Comparison of ENCODE assay signal across 35 cellular contexts in genomic region chr6:75023634-75024033, GRCh38.
A peak's percentile ranks its signal among the peaks of the same experiment; 100 is the strongest.
DNase-seq lines count a peak whose midpoint lies in the region; ATAC-seq and TF ChIP-seq lines count a peak whose summit lies in the region.
"Had no signal": no experiment of that assay in that cellular context is flagged by ENCODE, and none has a peak within 500 bp of the region (broad histone marks: within the 10 kb centered on the region; RNA-seq: fewer than 3 reads in every experiment).

No MANE protein-coding gene starts in this region.

- H3K36me3 ChIP-seq in mammary epithelial cell (ENCODE audit: insufficient read depth, low read length) (no peaks in the 10 kb centered on the region), uterus (no peaks in the 10 kb centered on the region)
- H3K36me3 ChIP-seq: esophagus muscularis mucosa, prostate gland, right lobe of liver, tibial nerve had no signal

- dilution Hi-C loops in mammary epithelial cell (cut with HindIII; ENCODE audit: low sequenced_read_pairs): no loop called here

- CTCF ChIA-PET in mammary epithelial cell (lab: Charles Lee; ENCODE audit: low non-redundant PET): no interaction called here
- CTCF ChIA-PET in MCF 10A (lab: Yijun Ruan, JAX): interaction anchor here (0.7 kb wide), 1 partner anchor 115 kb away, joined by 3 read pairs; no protein-coding TSS in a partner anchor

- BruUV-seq in mammary epithelial cell (replicated peaks; lab: Mats Ljungman, UMichigan): no TSS peak
- no TSS peak for BruUV-seq in MCF 10A (replicated peaks; lab: Mats Ljungman, UMichigan)

- TF ChIP-seq CTCF in mammary epithelial cell (conservative IDR thresholded peaks at IDR 0.05 in 1 of 2, IDR thresholded peaks at IDR 0.05 in 1 of 2; ENCODE audit: extremely low read depth in 1 of 2, insufficient read depth in 1 of 2, low read depth in 1 of 2, low read length in 2 of 2): no peak
- no peak for TF ChIP-seq CTCF in MCF 10A (IDR thresholded peaks at IDR 0.05; ENCODE audit: unreplicated experiment)
- TF ChIP-seq CTCF in uterus (IDR thresholded peaks at IDR 0.05): no peak

- no peaks in the 10 kb centered on the region for H4K20me1 ChIP-seq in mammary epithelial cell (ENCODE audit: insufficient read depth, low read length)

- H3K4me3 ChIP-seq in mammary epithelial cell (replicated peaks in 1 of 3; ENCODE audit: insufficient read depth in 1 of 3, low read depth in 2 of 3, low read length in 3 of 3): no peak overlapping the region
- no peak overlapping the region for H3K4me3 ChIP-seq in uterus
- H3K4me3 ChIP-seq: esophagus muscularis mucosa, prostate gland, right lobe of liver, SK-N-MC, tibial nerve had no signal

- no peaks in the 10 kb centered on the region for H3K36me3 Mint-ChIP-seq in MCF 10A (ENCODE audit: insufficient read depth, unreplicated experiment)
- H3K36me3 Mint-ChIP-seq: activated CD8-positive, alpha-beta memory T cell treated with anti-CD3 and anti-CD28 coated beads, Interleukin-2, amount 10 ng/mL, durations not matched to agents 7 days and 5 days; activated naive CD8-positive, alpha-beta T cell treated with anti-CD3 and anti-CD28 coated beads, Interleukin-2, amount 10 ng/mL, durations not matched to agents 7 days and 5 days; mesothelial cell of epicardium; naive B cell had no signal

- H3K9me3 ChIP-seq in mammary epithelial cell (replicated peaks; ENCODE audit: insufficient read depth, low read length) (no peaks in the 10 kb centered on the region), uterus (no peaks in the 10 kb centered on the region)
- H3K9me3 ChIP-seq: esophagus muscularis mucosa, prostate gland, right lobe of liver had no signal

- peaks cover 6% of the 10 kb centered on the region for H3K9me3 Mint-ChIP-seq in MCF 10A (ENCODE audit: unreplicated experiment)

- H3K27ac ChIP-seq in mammary epithelial cell (ENCODE audit: insufficient read depth, low read depth, low read length) (no peak overlapping the region), uterus (no peak overlapping the region)
- H3K27ac ChIP-seq: 22Rv1, esophagus muscularis mucosa, HL-60, prostate gland, right lobe of liver, SK-N-MC, tibial nerve had no signal

- peak overlapping the region; percentile 5 for H2AFZ ChIP-seq in mammary epithelial cell (ENCODE audit: low read depth, low read length)

- H3K79me2 ChIP-seq in mammary epithelial cell (ENCODE audit: insufficient read depth, low read length): no peaks in the 10 kb centered on the region

- in situ Hi-C loops in mammary epithelial cell (cut with MboI; ENCODE audit: low sequenced_read_pairs in 2 of 2): no loop called here

- peak; percentile 28 for DNase-seq in mammary epithelial cell
- no peak for DNase-seq in MCF 10A (ENCODE audit: unreplicated experiment)
- DNase-seq in dermis blood vessel endothelial cell: peak; percentile 5
- DNase-seq in glomerular visceral epithelial cell (ENCODE audit: extremely low spot score): peak; percentile 40
- DNase-seq in NCI-H1417 (lab: John Stamatoyannopoulos, UW): no peak
- DNase-seq in uterus: no peak
- DNase-seq in NCI-H446 (lab: John Stamatoyannopoulos, UW): no peak
- DNase-seq: activated CD4-positive, CD25-positive, alpha-beta regulatory T cell; activated CD8-positive, alpha-beta memory T cell treated with anti-CD3 and anti-CD28 coated beads, Interleukin-2, amount 10 ng/mL, durations not matched to agents 7 days and 5 days; activated gamma-delta T cell treated with Interleukin-2 at 50 U/mL for 16 hours; activated naive CD8-positive, alpha-beta T cell treated with anti-CD3 and anti-CD28 coated beads, Interleukin-2, amount 10 ng/mL, durations not matched to agents 7 days and 5 days; activated T-cell treated with anti-CD3 and anti-CD28 coated beads, Interleukin-2, amount 50 U/mL, for 4 hours; aorta; C1 segment of cervical spinal cord; cortex of kidney; H9; Kasumi-1; left ventricle myocardium superior; naive B cell; NCI-H1048; NCI-H1694 treated with DMSO at 0.1 percent for 48 hours; NCI-H510A; right lobe of liver; stimulated activated CD4-positive, alpha-beta T cell treated with anti-CD3 and anti-CD28 coated beads, Interleukin-2, amount 100 ng/mL, for 48 hours; stimulated activated naive CD8-positive, alpha-beta T cell treated with anti-CD3 and anti-CD28 coated beads, Interleukin-15, amount 100 ng/mL, for 72 hours; T-helper 1 cell had no signal

- no peaks in the 10 kb centered on the region for H3K27me3 Mint-ChIP-seq in MCF 10A (ENCODE audit: insufficient read depth, unreplicated experiment)
- H3K27me3 Mint-ChIP-seq: activated CD8-positive, alpha-beta memory T cell treated with anti-CD3 and anti-CD28 coated beads, Interleukin-2, amount 10 ng/mL, durations not matched to agents 7 days and 5 days; activated naive CD8-positive, alpha-beta T cell treated with anti-CD3 and anti-CD28 coated beads, Interleukin-2, amount 10 ng/mL, durations not matched to agents 7 days and 5 days; naive B cell; stimulated activated naive CD8-positive, alpha-beta T cell treated with anti-CD3 and anti-CD28 coated beads, Interleukin-15, amount 100 ng/mL, for 72 hours had no signal

- no peaks in the 10 kb centered on the region for H3K4me1 ChIP-seq in mammary epithelial cell (ENCODE audit: insufficient read depth, low read length)
- no peaks in the 10 kb centered on the region for H3K4me1 ChIP-seq in uterus
- H3K4me1 ChIP-seq: prostate gland, right lobe of liver had no signal

- H3K9ac ChIP-seq in mammary epithelial cell (ENCODE audit: insufficient read depth, low read length): no peak overlapping the region

- TF ChIP-seq POLR2A in uterus (IDR thresholded peaks at IDR 0.05): no peak

- H3K4me2 ChIP-seq in mammary epithelial cell (ENCODE audit: insufficient read depth, low read depth, low read length): no peak overlapping the region

- no peak for ATAC-seq in GM19452 (IDR thresholded peaks at IDR 0.05; ENCODE audit: unreplicated experiment)
- ATAC-seq: activated CD8-positive, alpha-beta memory T cell treated with anti-CD3 and anti-CD28 coated beads, Interleukin-2, amount 10 ng/mL, durations not matched to agents 7 days and 5 days; activated T-cell treated with anti-CD3 and anti-CD28 coated beads, Interleukin-2, amount 50 U/mL, for 4 hours; HepG2; left ventricle myocardium superior; right lobe of liver; stimulated activated naive CD8-positive, alpha-beta T cell treated with anti-CD3 and anti-CD28 coated beads, Interleukin-15, amount 100 ng/mL, for 72 hours had no signal

- H3K27me3 ChIP-seq in mammary epithelial cell (ENCODE audit: insufficient read depth, low read length) (no peaks in the 10 kb centered on the region), uterus (no peaks in the 10 kb centered on the region)
- H3K27me3 ChIP-seq: esophagus muscularis mucosa, right lobe of liver, tibial nerve had no signal

- H3K4me1 Mint-ChIP-seq in MCF 10A (ENCODE audit: insufficient read depth, unreplicated experiment): no peaks in the 10 kb centered on the region
- H3K4me1 Mint-ChIP-seq: activated CD8-positive, alpha-beta memory T cell treated with anti-CD3 and anti-CD28 coated beads, Interleukin-2, amount 10 ng/mL, durations not matched to agents 7 days and 5 days; activated naive CD8-positive, alpha-beta T cell treated with anti-CD3 and anti-CD28 coated beads, Interleukin-2, amount 10 ng/mL, durations not matched to agents 7 days and 5 days; H9; mesothelial cell of epicardium; naive B cell; stimulated activated naive CD8-positive, alpha-beta T cell treated with anti-CD3 and anti-CD28 coated beads, Interleukin-15, amount 100 ng/mL, for 72 hours had no signal

- H3K27ac Mint-ChIP-seq in MCF 10A (ENCODE audit: low read depth, unreplicated experiment): no peak overlapping the region
- H3K27ac Mint-ChIP-seq: activated CD8-positive, alpha-beta memory T cell treated with anti-CD3 and anti-CD28 coated beads, Interleukin-2, amount 10 ng/mL, durations not matched to agents 7 days and 5 days; activated naive CD8-positive, alpha-beta T cell treated with anti-CD3 and anti-CD28 coated beads, Interleukin-2, amount 10 ng/mL, durations not matched to agents 7 days and 5 days; H9; mesothelial cell of epicardium; naive B cell; stimulated activated naive CD8-positive, alpha-beta T cell treated with anti-CD3 and anti-CD28 coated beads, Interleukin-15, amount 100 ng/mL, for 72 hours had no signal

- POLR2A ChIA-PET in MCF 10A (lab: Yijun Ruan, JAX): no interaction called here

- intact Hi-C loops in mammary epithelial cell (cut with micrococcal nuclease) (no loop called here), MCF 10A (cut with micrococcal nuclease) (no loop called here), uterus (cut with DNase I; ENCODE audit: low total_unique reads) (no loop called here)

- H3K4me3 Mint-ChIP-seq in MCF 10A (ENCODE audit: unreplicated experiment): no peak overlapping the region
- H3K4me3 Mint-ChIP-seq: activated CD8-positive, alpha-beta memory T cell treated with anti-CD3 and anti-CD28 coated beads, Interleukin-2, amount 10 ng/mL, durations not matched to agents 7 days and 5 days; activated naive CD8-positive, alpha-beta T cell treated with anti-CD3 and anti-CD28 coated beads, Interleukin-2, amount 10 ng/mL, durations not matched to agents 7 days and 5 days; activated T-cell treated with anti-CD3 and anti-CD28 coated beads, Interleukin-2, amount 50 U/mL, for 4 hours; H9; mesothelial cell of epicardium; naive B cell; stimulated activated naive CD8-positive, alpha-beta T cell treated with anti-CD3 and anti-CD28 coated beads, Interleukin-15, amount 100 ng/mL, for 72 hours had no signal

Comparison
In these comparisons a context has a peak if more than half of its experiments do, and no peak if none do; other contexts are left out.
1. DNase-seq: peak in mammary epithelial cell (single experiment), dermis blood vessel endothelial cell (single experiment) and glomerular visceral epithelial cell (single experiment); none in MCF 10A (single experiment), NCI-H1417 (0 of 3), uterus (0 of 2) and NCI-H446 (0 of 2).